Comparison of ENCODE assay signal across 8 cellular contexts in the genomic region with DNA sequence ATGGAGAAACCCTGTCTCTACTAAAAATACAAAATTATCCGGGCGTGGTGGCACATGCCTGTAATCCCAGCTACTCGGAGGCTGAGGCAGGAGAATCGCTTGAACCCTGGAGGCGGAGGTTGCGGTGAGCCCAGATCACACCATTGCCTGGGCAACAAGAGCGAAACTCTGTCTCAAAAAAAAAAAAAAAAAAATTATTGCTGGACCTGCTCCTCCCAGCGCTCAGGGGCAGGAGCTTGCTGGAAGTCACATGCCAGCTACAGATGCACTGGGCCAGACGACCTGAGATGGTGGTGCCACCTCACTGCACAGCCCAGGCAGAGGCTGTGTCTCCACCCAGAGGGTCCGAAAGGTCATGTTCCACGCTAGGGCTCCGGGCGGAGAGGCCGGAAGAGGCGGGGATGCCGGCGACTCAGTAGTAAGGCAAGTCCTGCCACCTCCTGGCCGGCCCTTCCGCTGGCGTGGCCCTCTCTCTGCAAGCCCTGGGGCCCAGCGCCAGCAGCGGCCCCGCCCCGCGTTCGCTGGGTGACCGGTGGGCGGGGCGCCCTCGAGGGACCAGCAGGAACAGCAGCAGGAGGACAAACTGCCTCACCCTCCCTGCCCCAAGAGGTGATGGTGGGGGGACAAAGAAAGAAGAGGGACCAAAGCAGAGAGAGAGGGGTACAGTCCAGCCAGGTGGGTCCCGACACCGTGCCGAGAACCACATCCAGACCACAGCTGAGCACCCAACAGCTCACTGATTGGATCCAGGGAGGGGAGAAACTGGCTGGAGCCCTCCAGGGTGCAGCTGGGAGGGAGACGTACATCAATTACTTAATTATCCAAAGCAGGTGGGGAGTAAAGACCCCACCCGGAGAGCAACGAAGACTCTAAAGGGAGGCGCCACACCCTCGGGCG. TPM values are rescaled to one million over a fixed set of nuclear protein-coding genes. Genes with fewer than 3 reads are reported as not detected.
DNase-seq lines count a peak whose midpoint lies in the region; ATAC-seq and TF ChIP-seq lines count a peak whose summit lies in the region.

No MANE protein-coding gene starts in this region.

- H3K4me1 Mint-ChIP-seq in stimulated activated memory B cell treated with anti-CD40 and anti-IgM and Interleukin-4, amounts not matched to agents 10 μg/mL and 1 μg/mL and 100 μg/mL, for 72 hours: peaks cover 42% of the 10 kb centered on the region

- no peaks in the 10 kb centered on the region for H3K27me3 Mint-ChIP-seq in stimulated activated memory B cell treated with anti-CD40 and anti-IgM and Interleukin-4, amounts not matched to agents 10 μg/mL and 1 μg/mL and 100 μg/mL, for 72 hours

- H3K9me2 ChIP-seq in HCT116 (ENCODE audit: insufficient read depth): no peaks in the 10 kb centered on the region

- H3K9ac ChIP-seq in HCT116 (ENCODE audit: low read length): peak overlapping the region; percentile 78

- peak overlapping the region; percentile 10 for H3K4me3 Mint-ChIP-seq in stimulated activated memory B cell treated with anti-CD40 and anti-IgM and Interleukin-4, amounts not matched to agents 10 μg/mL and 1 μg/mL and 100 μg/mL, for 72 hours

- DNase-seq in AG04449 (ENCODE audit: low read depth, low spot score) (no peak), HCT116 (ENCODE audit: low read depth, low spot score) (peak; percentile 84), Peyer's patch (peak in 2 of 3 donors; percentile 96 to 98), dermis blood vessel endothelial cell (peak; percentile 87), left colon (peak; percentile 95 to 97)
- no peak for DNase-seq in activated effector memory CD4-positive, alpha-beta T cell treated with Interleukin-2 at 50 U/mL for 16 hours

- no peak for TF ChIP-seq RAD21 in HCT116 (IDR thresholded peaks at IDR 0.05; ENCODE audit: low read depth)

- H3K9me3 Mint-ChIP-seq in stimulated activated memory B cell treated with anti-CD40 and anti-IgM and Interleukin-4, amounts not matched to agents 10 μg/mL and 1 μg/mL and 100 μg/mL, for 72 hours: no peaks in the 10 kb centered on the region

- H3K4me2 ChIP-seq in HCT116 (ENCODE audit: low read length): peak overlapping the region; percentile 99

- H3K36me3 Mint-ChIP-seq in stimulated activated memory B cell treated with anti-CD40 and anti-IgM and Interleukin-4, amounts not matched to agents 10 μg/mL and 1 μg/mL and 100 μg/mL, for 72 hours: peaks cover 41% of the 10 kb centered on the region

- no peak overlapping the region for H2AFZ ChIP-seq in HCT116 (ENCODE audit: low read depth, low read length, poor library complexity, severe bottlenecking)

- RAD21 ChIA-PET in HCT116 (lab: Charles Lee; ENCODE audit: low non-redundant PET in 1 of 2, low total read pairs in 2 of 2, uncharacterized antibody in 2 of 2, unreplicated experiment in 2 of 2): interaction anchor here (0.9 to 4.2 kb wide), 2 partner anchors 15 kb away, joined by 3 to 22 read pairs; no protein-coding TSS in a partner anchor

- H3K4me3 ChIP-seq in AG04449 (ENCODE audit: low read depth, low read length): peak overlapping the region; percentile 38
- H3K4me3 ChIP-seq in HCT116 (replicated peaks in 1 of 2; ENCODE audit: low read depth in 1 of 2, low read length in 2 of 2): peak overlapping the region; percentile 66 to 71
- H3K4me3 ChIP-seq in Peyer's patch: peak overlapping the region in 3 of 4 donors; percentile 8 to 93 (median 91)

- H3K27me3 ChIP-seq in HCT116 (ENCODE audit: insufficient read depth, low read length) (no peaks in the 10 kb centered on the region), Peyer's patch (no peaks in the 10 kb centered on the region)

- TF ChIP-seq POLR2A in HCT116 (IDR thresholded peaks at IDR 0.05; ENCODE audit: borderline replicate concordance, extremely low read depth, insufficient read depth, insufficient read length) (peak; percentile 51), Peyer's patch (IDR thresholded peaks at IDR 0.05) (peak; percentile 48 to 87)

- TF ChIP-seq CTCF in AG04449 (IDR thresholded peaks at IDR 0.05; ENCODE audit: insufficient read depth, low read length, missing control alignments) (peak; percentile 35), HCT116 (IDR thresholded peaks at IDR 0.05 in 2 of 3, conservative IDR thresholded peaks at IDR 0.05 in 1 of 3; ENCODE audit: borderline replicate concordance in 1 of 3, insufficient read depth in 1 of 3, low read depth in 2 of 3, low read length in 2 of 3) (peak in 1 of 3 experiments; percentile 39; a peak in 2 of 6 replicates), Peyer's patch (IDR thresholded peaks at IDR 0.05) (peak in 3 of 6 experiments; percentile 51 to 63 (median 56))

- POLR2A ChIA-PET in AG04449 (lab: Yijun Ruan, JAX): interaction anchor here (0.6 to 3.9 kb wide), 3 partner anchors 14 to 95 kb away, joined by 3 to 39 read pairs (median 12); a partner anchor contains a TSS
- POLR2A ChIA-PET in HCT116 (lab: Charles Lee): interaction anchor here (0.6 to 6.1 kb wide), 3 partner anchors 13 to 96 kb away, joined by 3 to 38 read pairs (median 33); a partner anchor contains a TSS

- no TSS peak for BruUV-seq in HCT116 (replicated peaks; lab: Mats Ljungman, UMichigan)

- H3K79me2 ChIP-seq in HCT116 (ENCODE audit: insufficient read depth, low read length): peaks cover 40% of the 10 kb centered on the region

- peak overlapping the region; percentile 4 for H3K27ac Mint-ChIP-seq in stimulated activated memory B cell treated with anti-CD40 and anti-IgM and Interleukin-4, amounts not matched to agents 10 μg/mL and 1 μg/mL and 100 μg/mL, for 72 hours

- peak overlapping the region; percentile 100 for H3K27ac ChIP-seq in HCT116 (ENCODE audit: low read depth, low read length)
- H3K27ac ChIP-seq in Peyer's patch: peak overlapping the region; percentile 100

- H3K4me1 ChIP-seq in HCT116 (ENCODE audit: control insufficient read depth in 1 of 2, insufficient read depth in 2 of 2, low read length in 2 of 2) (peaks cover 51 to 89% of the 10 kb centered on the region in 2 experiments), Peyer's patch (peaks cover 7 to 68% (median 19%) of the 10 kb centered on the region in 4 donors)

- intact Hi-C loops in HCT116 (cut with micrococcal nuclease) (no loop called here), left colon (cut with DNase I, micrococcal nuclease) (no loop called here)

- CTCF ChIA-PET in AG04449 (lab: Yijun Ruan, JAX) (interaction anchor here (0.9 to 32.5 kb wide), 11 partner anchors 9 to 244 kb away, joined by 3 to 1100 read pairs (median 70); a partner anchor contains a TSS), HCT116 (lab: Charles Lee) (interaction anchor here (0.6 to 6.9 kb wide), 7 partner anchors 10 to 266 kb away, joined by 3 to 149 read pairs (median 33); a partner anchor contains a TSS)

- H3K9me3 ChIP-seq in HCT116 (ENCODE audit: control insufficient read depth in 1 of 2, insufficient read depth in 1 of 2, low read depth in 1 of 2, low read length in 2 of 2): no peaks in the 10 kb centered on the region
- no peaks in the 10 kb centered on the region for H3K9me3 ChIP-seq in Peyer's patch

- no peaks in the 10 kb centered on the region for H4K20me1 ChIP-seq in HCT116 (ENCODE audit: insufficient read depth)

- ATAC-seq in HCT116 (peak; percentile 48), left colon (peak; percentile 53), HG03432 (IDR thresholded peaks at IDR 0.05; ENCODE audit: unreplicated experiment) (no peak)
- ATAC-seq in stimulated activated memory B cell treated with anti-CD40 and anti-IgM and Interleukin-4, amounts not matched to agents 10 μg/mL and 1 μg/mL and 100 μg/mL, for 72 hours: no peak

- H3K36me3 ChIP-seq in HCT116 (ENCODE audit: control insufficient read depth in 1 of 2, insufficient read depth in 2 of 2, low read length in 2 of 2) (no peaks in the 10 kb centered on the region), Peyer's patch (peaks cover 0 to 12% (median 0%) of the 10 kb centered on the region in 3 donors)

TF ChIP-seq in HCT116, 20 proteins besides CTCF, POLR2A, EP300 and RAD21:
- TF ChIP-seq POLR2AphosphoS5 (IDR thresholded peaks at IDR 0.05; ENCODE audit: low read depth, low read length) (peak; percentile 63), TCF7L2 (IDR thresholded peaks at IDR 0.05; ENCODE audit: borderline replicate concordance, extremely low read depth, insufficient read depth, insufficient read length) (peak; percentile 92), EZH2phosphoT487 (IDR thresholded peaks at IDR 0.05; ENCODE audit: borderline replicate concordance) (no peak)

RNA-seq across cellular contexts. Expression of a gene that starts 3.6 kb away (rescaled TPM):
- 116 TPM for total RNA-seq in HCT116 (2021; ENCODE audit: unreplicated experiment)
- 93.4 and 134 TPM in 2 replicates for polyA plus RNA-seq in HCT116 (2012)
- 100 to 1,000 TPM in 2 of 4 donors, 10 to 100 TPM in 2; 31.4 to 134 (median 91.0) TPM for total RNA-seq in Peyer's patch
- 6.1 and 6.5 TPM in 2 replicates for total RNA-seq in dermis blood vessel endothelial cell
- 100 to 1,000 TPM in 1 of 2 donors, 10 to 100 TPM in 1; 60.3 to 148 TPM for total RNA-seq in left colon

RNA-seq across cellular contexts. Expression of a gene that starts 6.7 kb away (rescaled TPM):
- 17.5 TPM for total RNA-seq in HCT116 (2021; ENCODE audit: unreplicated experiment)
- 6.6 and 7.3 TPM in 2 replicates for polyA plus RNA-seq in HCT116 (2012)
- 10 to 100 TPM; 15.4 to 30.5 (median 25.3) TPM for total RNA-seq in Peyer's patch
- 2.7 and 6.7 TPM in 2 replicates for total RNA-seq in dermis blood vessel endothelial cell
- 10 to 100 TPM; 24.6 to 27.5 TPM for total RNA-seq in left colon

Comparison
In these comparisons a context has a peak if more than half of its experiments do, and no peak if none do; other contexts are left out.
1. DNase-seq: peak in HCT116 (single experiment), Peyer's patch (2 of 3), dermis blood vessel endothelial cell (single experiment) and left colon (2 of 2); none in AG04449 (single experiment) and activated effector memory CD4-positive, alpha-beta T cell treated with Interleukin-2 at 50 U/mL for 16 hours (single experiment).
2. H3K4me3 ChIP-seq: peak in every context shown above with its lines; median percentile 91 in Peyer's patch; 68 in HCT116; 38 in AG04449.
3. ATAC-seq: peak in HCT116 (single experiment) and left colon (single experiment); none in stimulated activated memory B cell treated with anti-CD40 and anti-IgM and Interleukin-4, amounts not matched to agents 10 μg/mL and 1 μg/mL and 100 μg/mL, for 72 hours (single experiment) and HG03432 (single experiment).